In the genomic region with DNA sequence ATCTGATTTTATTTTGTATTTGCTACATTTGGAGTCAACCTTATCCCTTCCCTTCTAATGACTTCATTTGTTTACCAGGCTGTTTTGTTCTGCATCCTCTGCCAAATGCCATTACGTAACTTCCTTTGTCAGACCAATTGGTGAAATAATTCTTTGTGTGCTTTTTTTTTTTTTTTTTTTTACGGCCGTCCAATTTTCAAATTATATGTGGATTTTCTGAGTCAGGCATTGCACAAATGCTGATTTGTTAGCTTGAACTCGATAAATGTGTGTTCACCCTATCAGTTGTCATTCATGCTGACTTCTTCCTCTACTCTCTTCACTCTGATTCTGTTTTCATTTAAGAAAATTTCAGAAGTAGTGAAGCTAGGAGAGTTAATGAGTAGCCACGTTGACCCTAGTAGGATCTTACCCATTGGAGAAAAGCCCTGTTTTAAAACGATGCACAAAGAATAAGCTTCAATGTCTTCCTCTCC, we compare ENCODE assay signal across 15 cellular contexts.
A peak's percentile ranks its signal among the peaks of the same experiment; 100 is the strongest.
DNase-seq lines count a peak whose midpoint lies in the region; ATAC-seq and TF ChIP-seq lines count a peak whose summit lies in the region.
"Had no signal": no experiment of that assay in that cellular context is flagged by ENCODE, and none has a peak within 500 bp of the region (broad histone marks: within the 10 kb centered on the region; RNA-seq: fewer than 3 reads in every experiment).

No MANE protein-coding gene starts in this region.

- H3K27me3 ChIP-seq in osteoblast (ENCODE audit: insufficient read depth, low read length), result no peaks in the 10 kb centered on the region
- H3K27me3 ChIP-seq: SJSA1 had no signal

- DNase-seq in COLO829 (ENCODE audit: low spot score), result peak; percentile 50
- DNase-seq in NCI-H460 (ENCODE audit: extremely low read depth, low read depth), result peak; percentile 38
- DNase-seq in fibroblast of the conjunctiva (ENCODE audit: low read depth), result peak; percentile 6
- peak; percentile 45 for DNase-seq in osteoblast (ENCODE audit: insufficient read length, low spot score, missing footprints)
- no peak for DNase-seq in GDM1 (lab: John Stamatoyannopoulos, UW)
- no peak for DNase-seq in NCI-H1092 (lab: John Stamatoyannopoulos, UW)
- DNase-seq: activated CD4-positive, alpha-beta T cell treated with anti-CD3 and anti-CD28 coated beads for 4 hours; activated gamma-delta T cell treated with Interleukin-2 at 50 U/mL for 16 hours; CD4-positive, CD25-positive, alpha-beta regulatory T cell; H9; NCI-H524; stimulated activated naive CD8-positive, alpha-beta T cell treated with anti-CD3 and anti-CD28 coated beads, Interleukin-15, amount 100 ng/mL, for 72 hours had no signal

- H3K4me1 ChIP-seq in osteoblast (ENCODE audit: insufficient read depth, low read length), result no peaks in the 10 kb centered on the region
- H3K4me1 ChIP-seq: SJSA1 had no signal

- H3K4me3 ChIP-seq in osteoblast (ENCODE audit: insufficient read depth, low read length), result no peak overlapping the region
- H3K4me3 ChIP-seq: SJSA1 had no signal

- no peaks in the 10 kb centered on the region for H3K36me3 ChIP-seq in osteoblast (ENCODE audit: insufficient read depth, low read length)
- H3K36me3 ChIP-seq: SJSA1 had no signal

- H2AFZ ChIP-seq in osteoblast (ENCODE audit: low read length), result no peak overlapping the region

- ATAC-seq in HG02884 (IDR thresholded peaks at IDR 0.05; ENCODE audit: unreplicated experiment) (no peak), HG03097 (IDR thresholded peaks at IDR 0.05; ENCODE audit: low FRiP score, unreplicated experiment) (no peak)
- ATAC-seq: stimulated activated naive CD8-positive, alpha-beta T cell treated with anti-CD3 and anti-CD28 coated beads, Interleukin-15, amount 100 ng/mL, for 72 hours had no signal

- H4K20me1 ChIP-seq in osteoblast (ENCODE audit: insufficient read depth, low read length), result no peaks in the 10 kb centered on the region

- no peaks in the 10 kb centered on the region for H3K79me2 ChIP-seq in osteoblast (ENCODE audit: insufficient read depth, low read length)

- H3K9me3 ChIP-seq in osteoblast (ENCODE audit: low read depth, low read length), result no peaks in the 10 kb centered on the region
- H3K9me3 ChIP-seq: SJSA1 had no signal

- H3K4me2 ChIP-seq in osteoblast (ENCODE audit: insufficient read depth, low read length), result no peak overlapping the region

- no peak overlapping the region for H3K27ac ChIP-seq in osteoblast (ENCODE audit: low read depth, low read length)
- H3K27ac ChIP-seq: SJSA1 had no signal

- no peak for TF ChIP-seq CTCF in osteoblast (IDR thresholded peaks at IDR 0.05; ENCODE audit: extremely low read depth, low read depth, low read length)

Comparison
In these comparisons a context has a peak if more than half of its experiments do, and no peak if none do; other contexts are left out.
1. DNase-seq: peak in COLO829 (single experiment), NCI-H460 (single experiment), fibroblast of the conjunctiva (single experiment) and osteoblast (single experiment); none in GDM1 (single experiment) and NCI-H1092 (single experiment).